In the genomic region with DNA sequence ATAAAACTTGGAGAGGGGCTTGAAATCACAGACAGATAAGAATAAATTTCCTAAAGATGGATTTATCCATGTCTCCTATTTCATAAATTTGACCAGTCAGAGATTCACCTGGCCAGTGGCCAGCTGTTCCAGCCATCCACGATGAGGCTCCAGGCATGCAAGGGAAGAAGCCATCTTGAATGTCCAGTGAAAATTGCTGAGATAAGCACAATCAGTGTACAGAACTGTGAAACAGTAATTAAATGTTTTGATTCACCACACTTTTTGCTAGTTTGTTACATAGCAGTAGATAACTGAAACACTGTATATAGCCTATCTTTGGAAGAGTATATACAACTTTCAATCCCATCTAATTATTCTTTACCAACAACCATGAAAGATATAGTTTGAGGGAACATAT, we compare ENCODE assay signal across 19 cellular contexts.
DNase-seq lines count a peak whose midpoint lies in the region; ATAC-seq, FAIRE-seq and TF ChIP-seq lines count a peak whose summit lies in the region.
"Had no signal": no experiment of that assay in that cellular context is flagged by ENCODE, and none has a peak within 500 bp of the region (broad histone marks: within the 10 kb centered on the region; RNA-seq: fewer than 3 reads in every experiment).

No MANE protein-coding gene starts in this region.

- no peaks in the 10 kb centered on the region for H3K79me1 ChIP-seq in IMR-90 (ENCODE audit: low read depth in 1 of 2, low read length in 2 of 2)

- H3K23ac ChIP-seq in IMR-90 (ENCODE audit: low read depth, low read length) = no peak overlapping the region

- no peak overlapping the region for H2AK9ac ChIP-seq in IMR-90 (replicated peaks; ENCODE audit: low read depth, low read length, poor library complexity)

- no peaks in the 10 kb centered on the region for H4K20me1 ChIP-seq in HepG2 (ENCODE audit: insufficient read depth, low read length)
- no peaks in the 10 kb centered on the region for H4K20me1 ChIP-seq in IMR-90 (ENCODE audit: insufficient read depth, low read length)
- H4K20me1 ChIP-seq in K562 (replicated peaks; ENCODE audit: control insufficient read depth, insufficient read depth, low read length) = no peaks in the 10 kb centered on the region
- H4K20me1 ChIP-seq: BLaER1 treated with 17β-estradiol and CSF1 and Interleukin-3, amounts not matched to agents 10 nM and 100 nM had no signal

- CTCF ChIA-PET in HepG2 (lab: Yijun Ruan, JAX; ENCODE audit: low intra/inter-chr PET ratio, low total read pairs) = no interaction called here
- CTCF ChIA-PET in IMR-90 (lab: Yijun Ruan, JAX) = no interaction called here
- CTCF ChIA-PET in K562 (lab: Yijun Ruan, JAX; ENCODE audit: low intra/inter-chr PET ratio) = no interaction called here

- FAIRE-seq in HepG2 (lab: Jason Lieb, UNC) = no peak
- FAIRE-seq in K562 (lab: Jason Lieb, UNC) = no peak
- FAIRE-seq: GM12891, GM18507, H54 had no signal

- dilution Hi-C loops in IMR-90 (cut with HindIII; ENCODE audit: low sequenced_read_pairs, unreplicated experiment) = no loop called here

- TF ChIP-seq EP300 in HepG2 (IDR thresholded peaks at IDR 0.05; ENCODE audit: low read depth in 2 of 2, low read length in 2 of 2) (no peak), HepG2 (CRISPR knock-in tag; IDR thresholded peaks at IDR 0.05; ENCODE audit: borderline replicate concordance) (no peak), K562 (IDR thresholded peaks at IDR 0.05; ENCODE audit: low read length) (no peak)

- H3K4me2 ChIP-seq in HepG2 (ENCODE audit: low read depth, low read length) (no peak overlapping the region), IMR-90 (ENCODE audit: low read depth, low read length) (no peak overlapping the region), K562 (ENCODE audit: insufficient read depth, low read length) (no peak overlapping the region)
- H3K4me2 ChIP-seq: BLaER1 treated with 17β-estradiol and CSF1 and Interleukin-3, amounts not matched to agents 10 nM and 100 nM; GM23338 had no signal

- BruUV-seq in HepG2 (replicated peaks; lab: Mats Ljungman, UMichigan) (no TSS peak), IMR-90 (replicated peaks; lab: Mats Ljungman, UMichigan) (no TSS peak), K562 (replicated peaks; lab: Mats Ljungman, UMichigan) (no TSS peak)

- no peak for TF ChIP-seq POLR2A in HepG2 (IDR thresholded peaks at IDR 0.05; ENCODE audit: insufficient read depth in 1 of 2, low read depth in 2 of 2, low read length in 2 of 2)
- no peak for TF ChIP-seq POLR2A in right lobe of liver (IDR thresholded peaks at IDR 0.05)
- TF ChIP-seq POLR2A in IMR-90 (IDR thresholded peaks at IDR 0.05; ENCODE audit: low read depth, low read length) = no peak
- TF ChIP-seq POLR2A in K562 (conservative IDR thresholded peaks at IDR 0.05) = no peak

- H4K91ac ChIP-seq in IMR-90 (ENCODE audit: insufficient read depth, low read depth, low read length) = no peak overlapping the region

- DNase-seq in HepG2 (ENCODE audit: low spot score) (no peak), right lobe of liver (no peak), IMR-90 (no peak), K562 (ENCODE audit: extremely low read depth in 1 of 4, low spot score in 3 of 4) (no peak), COR-L47 (lab: John Stamatoyannopoulos, UW) (no peak), aorta (no peak)
- DNase-seq: Calu3; CD4-positive, alpha-beta T cell; CD8-positive, alpha-beta memory T cell; DMS53; DMS79 treated with DMSO at 0.1 percent for 48 hours; GF-D8 had no signal

- H4K5ac ChIP-seq in IMR-90 (ENCODE audit: low read depth, low read length) = no peak overlapping the region

- no peak overlapping the region for H3K18ac ChIP-seq in IMR-90 (ENCODE audit: low read depth, low read length)

- intact Hi-C loops in HepG2 (cut with micrococcal nuclease; ENCODE audit: unreplicated experiment) = no loop called here
- intact Hi-C loops in right lobe of liver (cut with DNase I) = no loop called here
- intact Hi-C loops in IMR-90 (cut with micrococcal nuclease) = no loop called here
- intact Hi-C loops in K562 (cut with micrococcal nuclease) = loop anchor here (10.0 kb wide), 1 partner anchor 413 kb away; no protein-coding TSS in a partner anchor
- intact Hi-C loops in aorta (cut with DNase I) = no loop called here

- in situ Hi-C loops in HepG2 (cut with HindIII; ENCODE audit: extremely low pct_ligation_motif_present, low pct_unique_long_range_greater_than_20kb) (no loop called here), IMR-90 (cut with MboI; ENCODE audit: low sequenced_read_pairs) (no loop called here), K562 (cut with MboI) (no loop called here)

- no peak overlapping the region for H2BK20ac ChIP-seq in IMR-90 (ENCODE audit: low read depth, low read length)

- H3K56ac ChIP-seq in IMR-90 (ENCODE audit: extremely low read depth, insufficient read depth, low read length) = no peak overlapping the region

- 0% methylated on average over 1 of the region's 1 CpG for WGBS in HepG2 (ENCODE audit: low lambda C conversion rate)
- 50% methylated on average over 1 of the region's 1 CpG for WGBS in right lobe of liver (ENCODE audit: insufficient coverage, low coverage, low lambda C conversion rate, missing lambda C conversion rate)
- WGBS in IMR-90 (ENCODE audit: extremely low coverage in 2 of 2, insufficient read length in 1 of 2), 2 experiments = no CpG with 5 or more reads among the region's 1 CpG
- 0% methylated on average over 1 of the region's 1 CpG for WGBS in K562 (ENCODE audit: insufficient coverage, low coverage, missing lambda C conversion rate)
- WGBS in aorta, 2 donors = 56 to 58% methylated on average over 1 of the region's 1 CpG

- ATAC-seq in HepG2 (no peak), right lobe of liver (no peak), IMR-90 (ENCODE audit: low read depth) (no peak), K562 (no peak), HG02759 (IDR thresholded peaks at IDR 0.05; ENCODE audit: unreplicated experiment) (no peak), aorta (ENCODE audit: low FRiP score) (no peak)
- ATAC-seq: GM23338 had no signal

- H3K4me1 ChIP-seq in HepG2 (ENCODE audit: insufficient read depth, low read length) = no peaks in the 10 kb centered on the region
- no peaks in the 10 kb centered on the region for H3K4me1 ChIP-seq in right lobe of liver
- H3K4me1 ChIP-seq in IMR-90 (ENCODE audit: control insufficient read depth, insufficient read depth, low read length) = no peaks in the 10 kb centered on the region
- H3K4me1 ChIP-seq in K562 (replicated peaks in 1 of 2; ENCODE audit: control insufficient read depth in 2 of 2, insufficient read depth in 2 of 2, low read length in 2 of 2) = no peaks in the 10 kb centered on the region
- no peaks in the 10 kb centered on the region for H3K4me1 ChIP-seq in aorta (ENCODE audit: control insufficient read depth in 1 of 2, insufficient read depth in 2 of 2, low read length in 2 of 2)
- H3K4me1 ChIP-seq: HAP-1 had no signal

- no peak overlapping the region for H3K4ac ChIP-seq in IMR-90 (ENCODE audit: low read depth, low read length)

- H3K9me3 ChIP-seq in HepG2 (ENCODE audit: low read length) (no peaks in the 10 kb centered on the region), right lobe of liver (no peaks in the 10 kb centered on the region), IMR-90 (ENCODE audit: control insufficient read depth, insufficient read depth, low read length) (peaks cover 5% of the 10 kb centered on the region; the same call in 1 of the 2 replicates), K562 (replicated peaks; ENCODE audit: control insufficient read depth, insufficient read depth, low read depth, low read length) (no peaks in the 10 kb centered on the region), aorta (ENCODE audit: control insufficient read depth, low read length) (no peaks in the 10 kb centered on the region)
- H3K9me3 ChIP-seq: BLaER1 treated with 17β-estradiol and CSF1 and Interleukin-3, amounts not matched to agents 10 nM and 100 nM; HAP-1 had no signal

- POLR2A ChIA-PET in HepG2 (lab: Yijun Ruan, JAX) (no interaction called here), IMR-90 (lab: Charles Lee; ENCODE audit: unreplicated experiment) (no interaction called here), K562 (lab: Yijun Ruan, JAX) (no interaction called here)

- H4K8ac ChIP-seq in IMR-90 (ENCODE audit: low read depth in 2 of 2, low read length in 2 of 2) = no peak overlapping the region

- H3K14ac ChIP-seq in IMR-90 (replicated peaks; ENCODE audit: low read depth, low read length) = no peak overlapping the region

- H2BK5ac ChIP-seq in IMR-90 (ENCODE audit: low read depth, low read length, poor library complexity, severe bottlenecking) = no peak overlapping the region

- H2AK5ac ChIP-seq in IMR-90 (ENCODE audit: low read depth, low read length) = no peak overlapping the region

- H3K9ac ChIP-seq in HepG2 (ENCODE audit: insufficient read depth, low read depth, low read length) (no peak overlapping the region), IMR-90 (ENCODE audit: low read depth, low read length) (no peak overlapping the region), K562 (ENCODE audit: insufficient read depth in 1 of 2, low read depth in 2 of 2, low read length in 2 of 2) (no peak overlapping the region)
- H3K9ac ChIP-seq: BLaER1 treated with 17β-estradiol and CSF1 and Interleukin-3, amounts not matched to agents 10 nM and 100 nM had no signal

- TF ChIP-seq RAD21 in HepG2 (CRISPR knock-in tag; IDR thresholded peaks at IDR 0.05) (no peak), IMR-90 (IDR thresholded peaks at IDR 0.05; ENCODE audit: low read length) (no peak), K562 (CRISPR knock-in tag; conservative IDR thresholded peaks at IDR 0.05 in 1 of 2, IDR thresholded peaks at IDR 0.05 in 1 of 2) (no peak)

- H3K27me3 ChIP-seq in HepG2 (ENCODE audit: control insufficient read depth in 1 of 2, insufficient read depth in 2 of 2, low read length in 2 of 2) (no peaks in the 10 kb centered on the region), right lobe of liver (no peaks in the 10 kb centered on the region), IMR-90 (ENCODE audit: control insufficient read depth, insufficient read depth, low read length) (no peaks in the 10 kb centered on the region), K562 (ENCODE audit: control insufficient read depth in 2 of 2, insufficient read depth in 2 of 2, low read length in 2 of 2) (no peaks in the 10 kb centered on the region), aorta (ENCODE audit: control insufficient read depth in 1 of 2, insufficient read depth in 2 of 2, low read length in 1 of 2) (no peaks in the 10 kb centered on the region)
- H3K27me3 ChIP-seq: BLaER1 treated with 17β-estradiol and CSF1 and Interleukin-3, amounts not matched to agents 10 nM and 100 nM had no signal

- TF ChIP-seq CTCF in HepG2 (CRISPR knock-in tag; IDR thresholded peaks at IDR 0.05) (no peak), right lobe of liver (IDR thresholded peaks at IDR 0.05) (no peak), IMR-90 (conservative IDR thresholded peaks at IDR 0.05; ENCODE audit: low read depth, low read length) (no peak), K562 (IDR thresholded peaks at IDR 0.05 in 2 of 3, conservative IDR thresholded peaks at IDR 0.05 in 1 of 3; ENCODE audit: insufficient read depth in 2 of 3, low read depth in 1 of 3, low read length in 3 of 3) (no peak)

- H3K79me2 ChIP-seq in HepG2 (ENCODE audit: insufficient read depth, low read length) = no peaks in the 10 kb centered on the region
- H3K79me2 ChIP-seq in K562 (ENCODE audit: control insufficient read depth, insufficient read depth, low read length) = no peaks in the 10 kb centered on the region

- no peak overlapping the region for H3K4me3 ChIP-seq in HepG2 (replicated peaks in 1 of 3; ENCODE audit: insufficient read depth in 1 of 3, low read depth in 2 of 3, low read length in 3 of 3)
- no peak overlapping the region for H3K4me3 ChIP-seq in right lobe of liver
- H3K4me3 ChIP-seq in IMR-90 (ENCODE audit: insufficient read depth, low read depth, low read length) = no peak overlapping the region
- H3K4me3 ChIP-seq in K562 = no peak overlapping the region
- H3K4me3 ChIP-seq in aorta (ENCODE audit: low read length in 2 of 2) = no peak overlapping the region
- H3K4me3 ChIP-seq: BLaER1 treated with 17β-estradiol and CSF1 and Interleukin-3, amounts not matched to agents 10 nM and 100 nM; GM23338; HAP-1 had no signal

- no peak overlapping the region for H2BK120ac ChIP-seq in IMR-90 (ENCODE audit: low read depth, low read length)

- H2AFZ ChIP-seq in HepG2 (ENCODE audit: low read length) = no peak overlapping the region
- no peak overlapping the region for H2AFZ ChIP-seq in IMR-90 (replicated peaks; ENCODE audit: low read length, poor library complexity)
- H2AFZ ChIP-seq in K562 (ENCODE audit: low read depth, low read length) = no peak overlapping the region
- H2AFZ ChIP-seq: GM23338 had no signal

- H3K36me3 ChIP-seq in HepG2 (replicated peaks in 1 of 2; ENCODE audit: control insufficient read depth in 1 of 2, insufficient read depth in 2 of 2, low read length in 2 of 2) (no peaks in the 10 kb centered on the region), right lobe of liver (no peaks in the 10 kb centered on the region), IMR-90 (ENCODE audit: control insufficient read depth, insufficient read depth, low read length) (no peaks in the 10 kb centered on the region), K562 (ENCODE audit: control insufficient read depth, insufficient read depth, low read length) (no peaks in the 10 kb centered on the region), aorta (ENCODE audit: control insufficient read depth in 1 of 2, insufficient read depth in 2 of 2, low read length in 1 of 2) (no peaks in the 10 kb centered on the region)
- H3K36me3 ChIP-seq: BLaER1 treated with 17β-estradiol and CSF1 and Interleukin-3, amounts not matched to agents 10 nM and 100 nM; HAP-1 had no signal

- H3K9me1 ChIP-seq in IMR-90 (ENCODE audit: insufficient read depth, low read length) = no peaks in the 10 kb centered on the region
- H3K9me1 ChIP-seq in K562 (ENCODE audit: control insufficient read depth, insufficient read depth, low read length) = no peaks in the 10 kb centered on the region

- H2BK15ac ChIP-seq in IMR-90 (ENCODE audit: low read depth, low read length) = no peak overlapping the region

- H3K27ac ChIP-seq in HepG2 (ENCODE audit: extremely low read length, insufficient read depth, low read length) (no peak overlapping the region), right lobe of liver (no peak overlapping the region), IMR-90 (ENCODE audit: insufficient read depth, low read length) (no peak overlapping the region), K562 (ENCODE audit: extremely low read depth, low read depth, low read length) (no peak overlapping the region), aorta (ENCODE audit: low read depth in 1 of 2, low read length in 2 of 2) (no peak overlapping the region)
- H3K27ac ChIP-seq: BLaER1 treated with 17β-estradiol and CSF1 and Interleukin-3, amounts not matched to agents 10 nM and 100 nM had no signal

Comparison
In these comparisons a context has a peak if more than half of its experiments do, and no peak if none do; other contexts are left out.
1. Of the 241 proteins assayed by ChIP-seq in both HepG2 and K562: peak only in HepG2: none; only in K562: MAFG; in both: MAFF and MAFK; in neither: 238.